Comparison of ENCODE assay signal across 25 cellular contexts in the genomic region with DNA sequence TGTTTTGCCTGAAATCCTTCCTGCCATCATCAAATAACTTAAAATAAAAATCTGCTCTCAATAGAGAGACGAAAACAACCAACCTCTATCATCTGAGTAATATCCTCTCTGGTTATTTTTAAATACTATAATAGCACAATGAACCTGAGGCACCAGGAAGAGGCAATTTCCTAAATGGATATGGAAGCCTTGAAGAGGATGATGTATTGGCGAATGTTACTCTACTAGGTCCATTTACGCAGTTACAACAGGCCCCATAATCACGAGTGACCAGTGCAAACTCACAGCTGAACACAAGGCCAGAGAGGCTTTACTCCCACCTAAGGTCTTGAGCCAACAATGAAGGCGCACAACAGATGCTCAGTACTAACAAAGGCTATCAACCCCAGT.
"Had no signal": no experiment of that assay in that cellular context is flagged by ENCODE, and none has a peak within 500 bp of the region (broad histone marks: within the 10 kb centered on the region; RNA-seq: fewer than 3 reads in every experiment).

No MANE protein-coding gene starts in this region.

- H3K27ac ChIP-seq: breast epithelium, left lung, parathyroid adenoma, psoas muscle, suprapubic skin, tibial nerve had no signal

- H3K79me2 ChIP-seq: parathyroid adenoma had no signal

- H3K9ac ChIP-seq: parathyroid adenoma had no signal

- ATAC-seq: left lung; naive thymus-derived CD4-positive, alpha-beta T cell; psoas muscle had no signal

- FAIRE-seq: islet of Langerhans had no signal

- H2AFZ ChIP-seq: parathyroid adenoma had no signal

- H3K4me1 ChIP-seq: breast epithelium, left lung, parathyroid adenoma, psoas muscle, suprapubic skin, tibial nerve had no signal

- DNase-seq: activated CD4-positive, alpha-beta memory T cell treated with anti-CD3 and anti-CD28 coated beads for 36 hours; activated CD4-positive, alpha-beta T cell treated with anti-CD3 and anti-CD28 coated beads, Interleukin-2, amount 10 ng/mL, durations not matched to agents 24 days and 14 days; activated CD4-positive, CD25-positive, alpha-beta regulatory T cell treated with anti-CD3 and anti-CD28 coated beads, Interleukin-2, amount 50 U/mL, for 72 hours; activated CD8-positive, alpha-beta memory T cell treated with anti-CD3 and anti-CD28 coated beads, Interleukin-2, amount 50 U/mL, for 48 hours; activated gamma-delta T cell; activated naive CD4-positive, alpha-beta T cell treated with anti-CD3 and anti-CD28 coated beads, Interleukin-2, amount 50 U/mL, for 16 hours; activated T-cell treated with anti-CD3 and anti-CD28 coated beads, Interleukin-2, amount 50 U/mL, for 24 hours; amniotic stem cell; central memory CD4-positive, alpha-beta T cell; effector CD8-positive, alpha-beta T cell; erythroblast; foreskin fibroblast; heart right ventricle; left lung; mammary epithelial cell; midbrain; naive thymus-derived CD4-positive, alpha-beta T cell; psoas muscle; stimulated activated naive CD4-positive, alpha-beta T cell; SW 1271 had no signal

- H3K9me3 ChIP-seq: breast epithelium, heart right ventricle, psoas muscle, suprapubic skin, tibial nerve had no signal

- H3K36me3 ChIP-seq: breast epithelium, heart right ventricle, left lung, suprapubic skin, tibial nerve had no signal

- H3K4me3 ChIP-seq: breast epithelium, heart right ventricle, left lung, psoas muscle, suprapubic skin, tibial nerve had no signal

- H3K27me3 ChIP-seq: breast epithelium, heart right ventricle, left lung, suprapubic skin, tibial nerve had no signal
